In the genomic region with DNA sequence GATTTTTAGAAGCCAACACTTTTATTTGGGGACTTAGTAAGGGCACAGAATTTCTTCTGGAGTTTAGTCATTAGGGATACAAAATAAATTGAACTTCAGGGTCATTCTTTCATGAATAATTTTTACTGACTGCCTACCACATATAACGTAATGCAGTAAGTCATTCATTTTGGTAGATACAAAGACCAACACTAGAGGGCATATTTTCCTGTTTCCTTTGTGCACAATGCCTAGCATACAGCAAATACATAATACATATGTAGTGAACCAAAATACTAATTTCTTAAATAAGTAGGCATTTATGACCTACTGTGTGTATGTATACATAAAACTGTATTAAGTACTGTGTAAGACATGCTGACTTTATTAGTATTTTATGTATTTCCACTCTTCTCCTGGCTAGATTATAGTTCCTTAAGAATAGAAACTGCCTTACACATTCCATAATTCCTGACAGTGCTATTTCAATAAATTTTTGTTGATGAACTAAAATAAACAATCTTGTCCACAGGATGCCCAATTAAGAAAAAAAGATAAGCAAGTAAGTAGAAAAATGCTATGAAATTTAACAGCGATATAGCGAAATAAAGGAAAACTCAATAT, we compare ENCODE assay signal across 8 cellular contexts. TPM values are rescaled to one million over a fixed set of nuclear protein-coding genes. Genes with fewer than 3 reads are reported as not detected.
A peak's percentile ranks its signal among the peaks of the same experiment; 100 is the strongest.
DNase-seq lines count a peak whose midpoint lies in the region; ATAC-seq, FAIRE-seq and TF ChIP-seq lines count a peak whose summit lies in the region.

No MANE protein-coding gene starts in this region.

- ATAC-seq in A549, result peak; percentile 87 to 89
- peak; percentile 74 for ATAC-seq in HG02938 (IDR thresholded peaks at IDR 0.05; ENCODE audit: unreplicated experiment)

- H3K27ac ChIP-seq in A549, result no peak overlapping the region
- no peak overlapping the region for H3K27ac ChIP-seq in brain microvascular endothelial cell

- FAIRE-seq in A549 (lab: Jason Lieb, UNC) (peak; percentile 68), frontal cortex (lab: Jason Lieb, UNC) (no peak)

- H3K9me3 ChIP-seq in A549, result no peaks in the 10 kb centered on the region

- TF ChIP-seq EP300 in A549 (IDR thresholded peaks at IDR 0.05), result no peak

- H3K27me3 ChIP-seq in brain microvascular endothelial cell (replicated peaks), result no peaks in the 10 kb centered on the region

- peaks cover 28% of the 10 kb centered on the region for H3K4me1 ChIP-seq in A549

- no peak for TF ChIP-seq POLR2A in A549 (IDR thresholded peaks at IDR 0.05; ENCODE audit: low read length)

- no peaks in the 10 kb centered on the region for H3K36me3 ChIP-seq in brain microvascular endothelial cell (replicated peaks)

- no peak overlapping the region for H3K4me3 ChIP-seq in A549
- H3K4me3 ChIP-seq in brain microvascular endothelial cell (ENCODE audit: low read depth, low read length), result no peak overlapping the region

- DNase-seq in A549 (ENCODE audit: low read depth in 1 of 2, low spot score in 1 of 2) (peak in 1 of 2 experiments; percentile 65), NCI-H345 (lab: John Stamatoyannopoulos, UW) (peak; percentile 34), brain microvascular endothelial cell (peak; percentile 38), left kidney (ENCODE audit: low read depth, low spot score) (peak; percentile 45), frontal cortex (ENCODE audit: low spot score in 2 of 2) (no peak)
- no peak for DNase-seq in activated effector memory CD4-positive, alpha-beta T cell treated with anti-CD3 and anti-CD28 coated beads, Interleukin-2, amount 50 U/mL, for 16 hours

- POLR2A ChIA-PET in A549 (lab: Yijun Ruan, JAX), result no interaction called here

- TF ChIP-seq RAD21 in A549 (conservative IDR thresholded peaks at IDR 0.05 in 1 of 2, IDR thresholded peaks at IDR 0.05 in 1 of 2), result peak; percentile 55 to 67; a peak in 4 of 5 replicates

- in situ Hi-C loops in brain microvascular endothelial cell (cut with HindIII; ENCODE audit: low pct_ligation_motif_present, low sequenced_read_pairs), result no loop called here

- CTCF ChIA-PET in A549 (lab: Yijun Ruan, JAX), result interaction anchor here (0.6 to 2.6 kb wide), 4 partner anchors 10 to 300 kb away, joined by 3 to 8 read pairs (median 4); no protein-coding TSS in a partner anchor

- peak; percentile 73 for TF ChIP-seq CTCF in A549 (IDR thresholded peaks at IDR 0.05)
- TF ChIP-seq CTCF in GM12872 (IDR thresholded peaks at IDR 0.05; ENCODE audit: insufficient read depth, low read depth, low read length), result peak; percentile 56
- TF ChIP-seq CTCF in brain microvascular endothelial cell (IDR thresholded peaks at IDR 0.05; ENCODE audit: low read depth, low read length, missing control alignments), result peak; percentile 59

- 79% methylated on average over 3 of the region's 3 CpGs for WGBS in A549 (ENCODE audit: missing lambda C conversion rate)

- H3K4me2 ChIP-seq in A549, result peak overlapping the region; percentile 44; the same call in 2 of the 3 replicates

TF ChIP-seq in A549, 52 proteins besides CTCF, POLR2A, EP300 and RAD21:
- TF ChIP-seq JUN (IDR thresholded peaks at IDR 0.05) (no peak), SMC3 (IDR thresholded peaks at IDR 0.05) (peak; percentile 76)

RNA-seq across cellular contexts. Expression of a gene that starts 47.9 kb away (rescaled TPM):
- polyA plus RNA-seq in A549 (2011; rRNA removed) (48.5 and 74.8 TPM in 2 replicates), A549 (2017; fragmentation: RNase III; extraction: RNeasy Plus Mini Kit Qiagen cat#74134 plus additional on column Dnase treatment) (28.0 to 32.0 TPM (median 29.4 TPM) in 3 replicates)
- 10.9 TPM in 2 replicates for polyA plus RNA-seq in A549 (2012; cell fraction: cytosol; rRNA removed)
- polyA plus RNA-seq in A549 (2012; cell fraction: nucleus; rRNA removed), result 14.0 and 15.0 TPM in 2 replicates
- polyA minus RNA-seq in A549 (2011; rRNA and poly(A)+ RNA removed), result 80.9 and 86.0 TPM in 2 replicates
- 181 TPM for total RNA-seq in frontal cortex

Comparison
In these comparisons a context has a peak if more than half of its experiments do, and no peak if none do; other contexts are left out.
1. DNase-seq: peak in NCI-H345 (single experiment), brain microvascular endothelial cell (single experiment) and left kidney (single experiment); none in frontal cortex (0 of 2) and activated effector memory CD4-positive, alpha-beta T cell treated with anti-CD3 and anti-CD28 coated beads, Interleukin-2, amount 50 U/mL, for 16 hours (single experiment).
2. Peak in every context shown above with its lines, with median percentiles within 50 percentile points of each other: CTCF ChIP-seq.